Comparison of ENCODE assay signal across 21 cellular contexts in genomic region chr10:94626476-94626875, GRCh38. TPM values are rescaled to one million over a fixed set of nuclear protein-coding genes. Genes with fewer than 3 reads are reported as not detected.
DNase-seq lines count a peak whose midpoint lies in the region; ATAC-seq and TF ChIP-seq lines count a peak whose summit lies in the region.
"Had no signal": no experiment of that assay in that cellular context is flagged by ENCODE, and none has a peak within 500 bp of the region (broad histone marks: within the 10 kb centered on the region; RNA-seq: fewer than 3 reads in every experiment).

No MANE protein-coding gene starts in this region.

- peak overlapping the region; percentile 28 for H4K8ac ChIP-seq in trophoblast cell (ENCODE audit: low read depth, low read length)

- H3K14ac ChIP-seq in trophoblast cell (ENCODE audit: low read length), result peak overlapping the region; percentile 70

- no peak for TF ChIP-seq CTCF in VCaP (conservative IDR thresholded peaks at IDR 0.05)
- no peak for TF ChIP-seq CTCF in epithelial cell of esophagus (IDR thresholded peaks at IDR 0.05; ENCODE audit: insufficient read depth, low read depth, low read length, missing control alignments)

- WGBS in trophoblast cell (ENCODE audit: extremely low coverage, insufficient coverage, insufficient read length), result no CpG with 5 or more reads among the region's 2 CpGs

- H3K79me1 ChIP-seq in trophoblast cell (ENCODE audit: low read length), result peaks cover 12% of the 10 kb centered on the region

- peak overlapping the region; percentile 95 for H2BK12ac ChIP-seq in trophoblast cell (ENCODE audit: low read length)

- peak overlapping the region; percentile 69 for H2AK5ac ChIP-seq in trophoblast cell (ENCODE audit: low read length)

- peaks cover 8 to 12% of the 10 kb centered on the region in 2 experiments for H3K4me1 ChIP-seq in trophoblast cell (ENCODE audit: control insufficient read depth in 1 of 2, insufficient read depth in 2 of 2, low read length in 2 of 2)

- H3K4me3 ChIP-seq in epithelial cell of esophagus (ENCODE audit: low read length) (no peak overlapping the region), trophoblast cell (ENCODE audit: low read depth, low read length) (no peak overlapping the region)
- H3K4me3 ChIP-seq: BLaER1 treated with 17β-estradiol and CSF1 and Interleukin-3, amounts not matched to agents 10 nM and 100 nM; GM12878; K562 had no signal

- H4K12ac ChIP-seq in trophoblast cell (ENCODE audit: low read depth, low read length), result no peak overlapping the region

- H3K27me3 ChIP-seq in trophoblast cell (ENCODE audit: insufficient read depth, low read length), result no peaks in the 10 kb centered on the region
- H3K27me3 ChIP-seq: BLaER1 treated with 17β-estradiol and CSF1 and Interleukin-3, amounts not matched to agents 10 nM and 100 nM had no signal

- ATAC-seq in HG02642 (IDR thresholded peaks at IDR 0.05; ENCODE audit: poor library complexity, unreplicated experiment), result no peak
- ATAC-seq: GM12878, K562 had no signal

- H2BK5ac ChIP-seq in trophoblast cell (ENCODE audit: low read depth, low read length, poor library complexity), result peak overlapping the region; percentile 56

- H4K91ac ChIP-seq in trophoblast cell (ENCODE audit: low read depth, low read length), result no peak overlapping the region

- H3K9me3 ChIP-seq in trophoblast cell (ENCODE audit: insufficient read depth, low read depth, low read length), result peaks cover 6% of the 10 kb centered on the region

- H3K79me2 ChIP-seq in trophoblast cell (ENCODE audit: control insufficient read depth, insufficient read depth, low read length, poor library complexity), result no peaks in the 10 kb centered on the region

- H3K9ac ChIP-seq in trophoblast cell (ENCODE audit: low read length), result no peak overlapping the region
- H3K9ac ChIP-seq: BLaER1 treated with 17β-estradiol and CSF1 and Interleukin-3, amounts not matched to agents 10 nM and 100 nM had no signal

- no peak overlapping the region for H3K4me2 ChIP-seq in trophoblast cell (ENCODE audit: low read length)
- H3K4me2 ChIP-seq: BLaER1 treated with 17β-estradiol and CSF1 and Interleukin-3, amounts not matched to agents 10 nM and 100 nM had no signal

- no peak overlapping the region for H2AFZ ChIP-seq in trophoblast cell (ENCODE audit: insufficient read depth, low read length, poor library complexity)

- H3K36me3 ChIP-seq in trophoblast cell (ENCODE audit: control insufficient read depth in 1 of 2, insufficient read depth in 2 of 2, low read length in 2 of 2), result no peaks in the 10 kb centered on the region
- H3K36me3 ChIP-seq: BLaER1 treated with 17β-estradiol and CSF1 and Interleukin-3, amounts not matched to agents 10 nM and 100 nM had no signal

- DNase-seq in HCEC 1CT, result peak; percentile 39
- DNase-seq in epithelial cell of esophagus (ENCODE audit: low read depth), result peak; percentile 35
- DNase-seq in trophoblast cell, result no peak
- DNase-seq in NCI-H82 treated with DMSO at 0.1 percent for 48 hours (lab: John Stamatoyannopoulos, UW; ENCODE audit: unreplicated experiment), result no peak
- no peak for DNase-seq in caudate nucleus (lab: John Stamatoyannopoulos, UW)
- DNase-seq: CD4-positive, alpha-beta memory T cell; DND-41; GOT3; NCI-H1092 treated with DMSO at 0.1 percent for 48 hours; NCI-H1436 treated with DMSO at 0.1 percent for 48 hours; NCI-H2029; NCI-H226; NCI-H510A treated with DMSO at 0.1 percent for 48 hours; NCI-H748 treated with DMSO at 0.1 percent for 48 hours; NK-92 treated with Interleukin-12 subunit alpha and Interleukin-12 subunit beta, amount 100 ng/mL, for 24 hours had no signal

- H2BK120ac ChIP-seq in trophoblast cell (ENCODE audit: insufficient read depth, low read length, poor library complexity), result peak overlapping the region; percentile 91

- no peak overlapping the region for H3K18ac ChIP-seq in trophoblast cell (ENCODE audit: low read length)

- no peak overlapping the region for H3K23ac ChIP-seq in trophoblast cell (ENCODE audit: low read length)

- H3K27ac ChIP-seq in VCaP, result peak overlapping the region; percentile 64; the same call in 1 of the 2 replicates
- no peak overlapping the region for H3K27ac ChIP-seq in trophoblast cell (ENCODE audit: low read depth, low read length)
- H3K27ac ChIP-seq in caudate nucleus (ENCODE audit: low read depth, low read length), result no peak overlapping the region
- H3K27ac ChIP-seq: BLaER1 treated with 17β-estradiol and CSF1 and Interleukin-3, amounts not matched to agents 10 nM and 100 nM; RWPE1 had no signal

- no peak overlapping the region for H3K4ac ChIP-seq in trophoblast cell (ENCODE audit: low read depth, low read length)

RNA-seq across cellular contexts. Expression of gene CYP2C18, which starts 57.1 kb away (rescaled TPM):
- polyA plus RNA-seq in trophoblast cell (2013), result 15.5 and 16.9 TPM in 2 replicates
- polyA plus RNA-seq: CD4-positive, alpha-beta memory T cell; K562 had no signal

Comparison
In these comparisons a context has a peak if more than half of its experiments do, and no peak if none do; other contexts are left out.
1. DNase-seq: peak in HCEC 1CT (single experiment) and epithelial cell of esophagus (single experiment); none in trophoblast cell (0 of 2), NCI-H82 treated with DMSO at 0.1 percent for 48 hours (single experiment) and caudate nucleus (0 of 61).